ENCODE assay signal across 8 cellular contexts in genomic region chr3:32780071-32780734, GRCh38. TPM values are rescaled to one million over a fixed set of nuclear protein-coding genes. Genes with fewer than 3 reads are reported as not detected.
A peak's percentile ranks its signal among the peaks of the same experiment; 100 is the strongest.
DNase-seq lines count a peak whose midpoint lies in the region; ATAC-seq and TF ChIP-seq lines count a peak whose summit lies in the region.

No MANE protein-coding gene starts in this region.

- H3K4me1 Mint-ChIP-seq in activated naive CD8-positive, alpha-beta T cell (ENCODE audit: low read depth): peaks cover 4% of the 10 kb centered on the region
- H3K4me1 Mint-ChIP-seq in activated naive CD8-positive, alpha-beta T cell treated with anti-CD3 and anti-CD28 coated beads for 36 hours: peaks cover 3% of the 10 kb centered on the region
- peaks cover 11% of the 10 kb centered on the region for H3K4me1 Mint-ChIP-seq in activated T-helper 17 cell treated with anti-CD3 and anti-CD28 coated beads, Interleukin-2, amount 50 U/mL, for 72 hours

- H3K36me3 Mint-ChIP-seq in activated naive CD8-positive, alpha-beta T cell: peaks cover 3% of the 10 kb centered on the region
- no peaks in the 10 kb centered on the region for H3K36me3 Mint-ChIP-seq in activated naive CD8-positive, alpha-beta T cell treated with anti-CD3 and anti-CD28 coated beads for 36 hours
- H3K36me3 Mint-ChIP-seq in activated T-helper 17 cell treated with anti-CD3 and anti-CD28 coated beads, Interleukin-2, amount 50 U/mL, for 72 hours (ENCODE audit: low read depth): no peaks in the 10 kb centered on the region

- CTCF ChIA-PET in GM10248 (lab: Yijun Ruan, JAX): interaction anchor here (1.0 to 3.8 kb wide), 12 partner anchors 7 to 470 kb away, joined by 3 to 21 read pairs (median 5); no protein-coding TSS in a partner anchor

- no peaks in the 10 kb centered on the region for H3K9me3 ChIP-seq in suprapubic skin

- POLR2A ChIA-PET in GM10248 (lab: Yijun Ruan, JAX): no interaction called here

- H3K36me3 ChIP-seq in kidney epithelial cell (ENCODE audit: control insufficient read depth, insufficient read depth, low read length): no peaks in the 10 kb centered on the region
- peaks cover 3% of the 10 kb centered on the region for H3K36me3 ChIP-seq in suprapubic skin

- no peak for ATAC-seq in activated T-helper 17 cell treated with anti-CD3 and anti-CD28 coated beads, Interleukin-2, amount 50 U/mL, for 72 hours (replicated peaks)

- no peaks in the 10 kb centered on the region for H3K9me3 Mint-ChIP-seq in activated naive CD8-positive, alpha-beta T cell (ENCODE audit: low read depth)
- H3K9me3 Mint-ChIP-seq in activated naive CD8-positive, alpha-beta T cell treated with anti-CD3 and anti-CD28 coated beads for 36 hours: no peaks in the 10 kb centered on the region
- no peaks in the 10 kb centered on the region for H3K9me3 Mint-ChIP-seq in activated T-helper 17 cell treated with anti-CD3 and anti-CD28 coated beads, Interleukin-2, amount 50 U/mL, for 72 hours

- H3K4me3 ChIP-seq in kidney epithelial cell (ENCODE audit: low read depth, low read length) (peak overlapping the region; percentile 56), suprapubic skin (peak overlapping the region; percentile 56)

- H3K27ac ChIP-seq in suprapubic skin: no peak overlapping the region

- TF ChIP-seq EP300 in suprapubic skin (IDR thresholded peaks at IDR 0.05): no peak

- DNase-seq in activated naive CD8-positive, alpha-beta T cell treated with anti-CD3 and anti-CD28 coated beads for 36 hours: no peak
- no peak for DNase-seq in kidney epithelial cell (ENCODE audit: low read depth)
- DNase-seq in suprapubic skin (ENCODE audit: low spot score in 2 of 2): no peak
- DNase-seq in activated CD4-positive, CD25-positive, alpha-beta regulatory T cell treated with anti-CD3 and anti-CD28 coated beads, Interleukin-2, amount 50 U/mL, for 72 hours: no peak
- DNase-seq in kidney glomerular epithelial cell (lab: John Stamatoyannopoulos, UW): no peak
- DNase-seq in GM10248 (ENCODE audit: extremely low spot score): no peak

- peaks cover 6% of the 10 kb centered on the region for H3K4me1 ChIP-seq in suprapubic skin

- H3K27me3 Mint-ChIP-seq in activated naive CD8-positive, alpha-beta T cell: peaks cover 3% of the 10 kb centered on the region
- H3K27me3 Mint-ChIP-seq in activated naive CD8-positive, alpha-beta T cell treated with anti-CD3 and anti-CD28 coated beads for 36 hours: peaks cover 14% of the 10 kb centered on the region
- peaks cover 6% of the 10 kb centered on the region for H3K27me3 Mint-ChIP-seq in activated T-helper 17 cell treated with anti-CD3 and anti-CD28 coated beads, Interleukin-2, amount 50 U/mL, for 72 hours

- no peak for TF ChIP-seq POLR2A in suprapubic skin (IDR thresholded peaks at IDR 0.05)

- no peak overlapping the region for H3K27ac Mint-ChIP-seq in activated naive CD8-positive, alpha-beta T cell
- no peak overlapping the region for H3K27ac Mint-ChIP-seq in activated naive CD8-positive, alpha-beta T cell treated with anti-CD3 and anti-CD28 coated beads for 36 hours
- no peak overlapping the region for H3K27ac Mint-ChIP-seq in activated T-helper 17 cell treated with anti-CD3 and anti-CD28 coated beads, Interleukin-2, amount 50 U/mL, for 72 hours

- 95% methylated on average over 10 of the region's 10 CpGs for WGBS in suprapubic skin

- no peak for TF ChIP-seq CTCF in kidney epithelial cell (IDR thresholded peaks at IDR 0.05; ENCODE audit: insufficient read depth, low read length, poor library complexity, severe bottlenecking)
- no peak for TF ChIP-seq CTCF in suprapubic skin (IDR thresholded peaks at IDR 0.05)
- no peak for TF ChIP-seq CTCF in GM10248 (IDR thresholded peaks at IDR 0.05; ENCODE audit: control extremely low read depth, extremely low read depth, low read depth, missing control alignments)

- no peaks in the 10 kb centered on the region for H3K27me3 ChIP-seq in kidney epithelial cell (ENCODE audit: control insufficient read depth, insufficient read depth, low read length)
- no peaks in the 10 kb centered on the region for H3K27me3 ChIP-seq in suprapubic skin

- peak overlapping the region; percentile 56 for H3K4me3 Mint-ChIP-seq in activated naive CD8-positive, alpha-beta T cell
- no peak overlapping the region for H3K4me3 Mint-ChIP-seq in activated naive CD8-positive, alpha-beta T cell treated with anti-CD3 and anti-CD28 coated beads for 36 hours
- peak overlapping the region; percentile 80 for H3K4me3 Mint-ChIP-seq in activated T-helper 17 cell treated with anti-CD3 and anti-CD28 coated beads, Interleukin-2, amount 50 U/mL, for 72 hours

RNA-seq across cellular contexts. Expression of gene TRIM71, which starts 37.6 kb away (rescaled TPM):
- under 1 TPM; 0.10 to 0.14 TPM for total RNA-seq in activated naive CD8-positive, alpha-beta T cell treated with anti-CD3 and anti-CD28 coated beads for 36 hours
- under 1 TPM in 1 of 2 donors, not detected in 1; 0.03 TPM for total RNA-seq in activated T-helper 17 cell treated with anti-CD3 and anti-CD28 coated beads, Interleukin-2, amount 50 U/mL, for 72 hours
- 2.4 and 2.6 TPM in 2 replicates for total RNA-seq in kidney epithelial cell
- total RNA-seq in suprapubic skin: not detected
